ENCODE assay signal across 17 cellular contexts in genomic region chr22:16604257-16604998, GRCh38. TPM values are rescaled to one million over a fixed set of nuclear protein-coding genes. Genes with fewer than 3 reads are reported as not detected.
"Had no signal": no experiment of that assay in that cellular context is flagged by ENCODE, and none has a peak within 500 bp of the region (broad histone marks: within the 10 kb centered on the region; RNA-seq: fewer than 3 reads in every experiment).

No MANE protein-coding gene starts in this region.

RNA-seq across cellular contexts. Expression of gene CCT8L2, which starts 11.8 kb away (rescaled TPM):
- total RNA-seq: activated CD4-positive, alpha-beta memory T cell treated with anti-CD3 and anti-CD28 coated beads, Interleukin-2, amount 10 ng/mL, durations not matched to agents 7 days and 5 days; activated CD4-positive, alpha-beta T cell treated with anti-CD3 and anti-CD28 coated beads, Interleukin-2, amount 10 ng/mL, durations not matched to agents 7 days and 5 days; activated T-helper 17 cell treated with anti-CD3 and anti-CD28 coated beads, Interleukin-2, amount 50 U/mL, for 72 hours; adrenal gland; aorta; body of pancreas; chondrocyte; dermis blood vessel endothelial cell; esophagus squamous epithelium; fibroblast of lung; fibroblast of villous mesenchyme; gastroesophageal sphincter; glomerular endothelial cell; heart right ventricle; T-helper 2 cell treated with Interferon-gamma antibody and Interleukin-4, amounts not matched to agents 100 ng/mL and 5 ng/mL, for 36 hours; WTC11 had no signal
- polyA plus RNA-seq: adrenal gland, aorta, esophagus, fibroblast of lung, heart right ventricle had no signal
